In the genomic region with DNA sequence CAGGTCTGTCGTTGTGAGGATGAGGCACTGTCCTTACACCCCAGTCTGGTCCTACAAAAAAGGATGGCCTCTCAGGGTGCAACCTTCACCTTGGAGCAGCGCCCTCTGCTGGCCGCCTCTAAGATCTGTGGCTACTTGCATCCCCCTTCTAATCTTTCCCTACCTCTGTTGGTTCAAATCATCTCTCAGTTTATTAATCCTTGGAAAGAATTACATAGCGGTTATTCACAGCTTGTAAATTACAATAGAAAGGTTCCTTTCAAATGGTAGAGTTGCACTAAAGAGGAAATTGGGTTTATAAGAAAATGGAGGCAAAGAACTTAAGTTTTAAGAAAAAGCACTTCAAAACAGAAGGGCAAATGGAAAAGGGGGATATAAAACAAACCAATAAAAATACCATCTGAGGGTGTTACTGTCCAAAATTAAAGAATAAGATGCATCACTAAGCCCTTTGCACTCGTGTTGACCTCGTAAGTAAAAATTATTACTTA, we compare ENCODE assay signal across 8 cellular contexts.
DNase-seq lines count a peak whose midpoint lies in the region; TF ChIP-seq lines count a peak whose summit lies in the region.
"Not testable (repeated sequence)": the region's sequence is repeated elsewhere in the genome, so short reads cannot be mapped to it uniquely, and the experiment has no call there.

No MANE protein-coding gene starts in this region.

- H3K4me3 ChIP-seq in GM06990 (replicated peaks; ENCODE audit: low read depth, low read length); fibroblast of lung (replicated peaks in 1 of 4; ENCODE audit: control extremely low read depth in 1 of 4, insufficient read depth in 1 of 4, low read depth in 3 of 4, low read length in 4 of 4); lower leg skin (ENCODE audit: low read depth, poor library complexity, severe bottlenecking); tibial artery: not testable (repeated sequence)

- H3K9me3 ChIP-seq in fibroblast of lung (ENCODE audit: control insufficient read depth, insufficient read depth, low read depth, low read length); tibial artery: not testable (repeated sequence)

- not testable (repeated sequence) for DNase-seq in GM06990 (ENCODE audit: extremely low read depth, insufficient read length)
- peak; percentile 77 for DNase-seq in HuH-7 (ENCODE audit: low spot score)
- peak; percentile 50 for DNase-seq in T-helper 22 cell (ENCODE audit: low read depth)
- DNase-seq in activated naive CD4-positive, alpha-beta T cell treated with Interleukin-2 at 50 U/mL for 16 hours, result peak; percentile 84
- peak; percentile 29 to 63 for DNase-seq in fibroblast of lung (ENCODE audit: low read depth in 2 of 2)
- DNase-seq in lower leg skin (ENCODE audit: low spot score in 2 of 2), result peak; percentile 62 to 96
- peak; percentile 55 to 77 for DNase-seq in stimulated activated CD4-positive, alpha-beta T cell treated with anti-CD3 and anti-CD28 coated beads, Interleukin-12 subunit alpha, Interleukin-12 subunit beta, amount 100 ng/mL, for 24 hours (ENCODE audit: low read depth in 2 of 2)
- DNase-seq in tibial artery, result peak; percentile 68 to 80

- WGBS in lower leg skin, 2 donors, result 10 to 15% methylated on average over 6 of the region's 6 CpGs

- not testable (repeated sequence) for H4K20me1 ChIP-seq in fibroblast of lung (ENCODE audit: control insufficient read depth, extremely low read depth, insufficient read depth, low read length)

- peak; percentile 74 for TF ChIP-seq CTCF in GM06990 (IDR thresholded peaks at IDR 0.05; ENCODE audit: insufficient read depth, low read length, poor library complexity, severe bottlenecking)
- peak; percentile 61 to 69 for TF ChIP-seq CTCF in fibroblast of lung (conservative IDR thresholded peaks at IDR 0.05 in 1 of 2, IDR thresholded peaks at IDR 0.05 in 1 of 2; ENCODE audit: low read depth in 1 of 2, low read length in 2 of 2)
- not testable (repeated sequence) for TF ChIP-seq CTCF in lower leg skin (IDR thresholded peaks at IDR 0.05)
- TF ChIP-seq CTCF in tibial artery (IDR thresholded peaks at IDR 0.05), result peak; percentile 71 to 72

- H3K27me3 ChIP-seq in GM06990 (replicated peaks; ENCODE audit: control insufficient read depth, insufficient read depth, low read length); fibroblast of lung (ENCODE audit: control insufficient read depth, insufficient read depth, low read length): not testable (repeated sequence)
- H3K27me3 ChIP-seq in tibial artery, result peaks cover 0 to 11% of the 10 kb centered on the region in 2 donors

- H3K9ac ChIP-seq in fibroblast of lung (ENCODE audit: insufficient read depth, low read length), result not testable (repeated sequence)

- intact Hi-C loops in lower leg skin (cut with DNase I; ENCODE audit: low total_unique reads); tibial artery (cut with DNase I; ENCODE audit: low total_unique reads): not testable (repeated sequence)

- not testable (repeated sequence) for TF ChIP-seq POLR2A in lower leg skin (IDR thresholded peaks at IDR 0.05)

- not testable (repeated sequence) for H2AFZ ChIP-seq in fibroblast of lung (ENCODE audit: low read length)

- not testable (repeated sequence) for H3K4me2 ChIP-seq in fibroblast of lung (ENCODE audit: extremely low read depth, insufficient read depth, low read length)

- H3K36me3 ChIP-seq in GM06990 (ENCODE audit: control insufficient read depth, insufficient read depth, low read length); fibroblast of lung (ENCODE audit: control insufficient read depth, insufficient read depth, low read length); tibial artery: not testable (repeated sequence)

- H3K4me1 ChIP-seq in fibroblast of lung (ENCODE audit: control insufficient read depth, extremely low read depth, insufficient read depth, low read length); tibial artery: not testable (repeated sequence)

- not testable (repeated sequence) for H3K79me2 ChIP-seq in fibroblast of lung (ENCODE audit: control insufficient read depth, insufficient read depth, low read length)

- not testable (repeated sequence) for H3K27ac ChIP-seq in fibroblast of lung (ENCODE audit: insufficient read depth, low read length); tibial artery
